ENCODE assay signal across 29 cellular contexts in the genomic region with DNA sequence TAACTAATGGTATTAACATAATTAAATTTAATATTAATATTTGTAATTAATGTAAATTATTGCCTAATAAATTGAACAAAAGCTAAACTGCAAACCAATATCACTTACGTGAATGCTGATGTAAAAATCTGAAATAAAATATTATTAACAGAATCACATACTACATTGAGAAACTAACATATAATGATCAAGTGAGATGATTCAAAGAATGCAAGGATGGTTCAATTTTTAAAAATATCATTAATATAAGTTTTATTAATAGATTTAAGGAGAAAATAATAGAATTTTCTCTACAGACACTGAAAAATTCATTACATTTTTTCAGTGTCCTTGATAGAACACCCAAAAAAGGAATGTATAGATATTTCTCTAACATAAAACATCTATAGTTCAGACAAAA.
"Had no signal": no experiment of that assay in that cellular context is flagged by ENCODE, and none has a peak within 500 bp of the region (broad histone marks: within the 10 kb centered on the region; RNA-seq: fewer than 3 reads in every experiment).

No MANE protein-coding gene starts in this region.

- H3K27me3 ChIP-seq: adrenal gland, body of pancreas, breast epithelium, SJCRH30 had no signal

- H3K4me3 Mint-ChIP-seq: activated B cell treated with CpG ODN at 0.5 μM for 24 hours; activated CD8-positive, alpha-beta T cell treated with anti-CD3 and anti-CD28 coated beads for 36 hours; activated naive CD4-positive, alpha-beta T cell treated with anti-CD3 and anti-CD28 coated beads for 36 hours; activated T-cell treated with anti-CD3 and anti-CD28 coated beads, Interleukin-2, amount 50 U/mL, for 24 hours; activated T-helper 1 cell treated with anti-CD3 and anti-CD28 coated beads, Interleukin-12 subunit alpha, Interleukin-12 subunit beta, Interleukin-2, Interleukin-4 antibody, amounts not matched to agents 30 ng/mL and 10 ng/mL and 1 ng/mL, durations not matched to agents 14 hours and 24 hours and 36 hours; T-helper 1 cell treated with Interleukin-12 subunit alpha and Interleukin-12 subunit beta and Interleukin-4 antibody, amounts not matched to agents 30 μg/mL and 1 μg/mL, for 36 hours; T-helper 2 cell treated with Interferon-gamma antibody and Interleukin-4, amounts not matched to agents 5 μg/mL and 100 μg/mL, for 36 hours had no signal

- H3K27ac ChIP-seq: adrenal gland, body of pancreas, breast epithelium, KMS-11, SJCRH30, SK-N-MC had no signal

- DNase-seq: activated B cell treated with CpG ODN at 0.5 μM for 24 hours; activated CD4-positive, alpha-beta T cell treated with anti-CD3 and anti-CD28 coated beads for 1 hour; activated CD4-positive, alpha-beta T cell treated with anti-CD3 and anti-CD28 coated beads for 48 hours; activated CD4-positive, alpha-beta T cell treated with anti-CD3 and anti-CD28 coated beads, Interleukin-2, amount 50 U/mL, for 4 hours; activated CD8-positive, alpha-beta T cell treated with anti-CD3 and anti-CD28 coated beads for 36 hours; activated gamma-delta T cell treated with Interleukin-2 at 50 U/mL for 16 hours; activated naive CD4-positive, alpha-beta T cell treated with anti-CD3 and anti-CD28 coated beads for 36 hours; activated T-cell treated with anti-CD3 and anti-CD28 coated beads, Interleukin-2, amount 50 U/mL, for 24 hours; adrenal gland; body of pancreas; NCI-H1092 treated with DMSO at 0.1 percent for 48 hours; NCI-H1417 treated with DMSO at 0.1 percent for 48 hours; NCI-H187 treated with DMSO at 0.1 percent for 48 hours; NCI-H2081; NCI-H2171 treated with DMSO at 0.1 percent for 48 hours; NCI-H2227 treated with DMSO at 0.1 percent for 48 hours; NCI-H446 treated with DMSO at 0.1 percent for 48 hours; NCI-H524; SHP77; SJCRH30 had no signal

- H3K4me2 ChIP-seq: KMS-11 had no signal

- ATAC-seq: activated CD8-positive, alpha-beta T cell treated with anti-CD3 and anti-CD28 coated beads for 36 hours; activated naive CD4-positive, alpha-beta T cell treated with anti-CD3 and anti-CD28 coated beads, Interleukin-2, amount 50 U/mL, for 72 hours; body of pancreas; Panc1 had no signal

- H3K36me3 ChIP-seq: breast epithelium had no signal

- H3K27ac Mint-ChIP-seq: activated B cell treated with CpG ODN at 0.5 μM for 24 hours; activated CD8-positive, alpha-beta T cell treated with anti-CD3 and anti-CD28 coated beads for 36 hours; activated naive CD4-positive, alpha-beta T cell treated with anti-CD3 and anti-CD28 coated beads for 36 hours; activated naive CD4-positive, alpha-beta T cell treated with anti-CD3 and anti-CD28 coated beads, Interleukin-2, amount 50 U/mL, for 72 hours; activated T-cell treated with anti-CD3 and anti-CD28 coated beads, Interleukin-2, amount 50 U/mL, for 24 hours; activated T-helper 1 cell treated with anti-CD3 and anti-CD28 coated beads, Interleukin-12 subunit alpha, Interleukin-12 subunit beta, Interleukin-2, Interleukin-4 antibody, amounts not matched to agents 30 ng/mL and 10 ng/mL and 1 ng/mL, durations not matched to agents 14 hours and 24 hours and 36 hours; T-helper 1 cell treated with Interleukin-12 subunit alpha and Interleukin-12 subunit beta and Interleukin-4 antibody, amounts not matched to agents 30 μg/mL and 1 μg/mL, for 36 hours; T-helper 2 cell treated with Interferon-gamma antibody and Interleukin-4, amounts not matched to agents 5 μg/mL and 100 μg/mL, for 36 hours had no signal

- H3K27me3 Mint-ChIP-seq: activated B cell treated with CpG ODN at 0.5 μM for 24 hours; activated CD8-positive, alpha-beta T cell treated with anti-CD3 and anti-CD28 coated beads for 36 hours; activated T-cell treated with anti-CD3 and anti-CD28 coated beads, Interleukin-2, amount 50 U/mL, for 24 hours had no signal

- FAIRE-seq: astrocyte had no signal

- H3K9ac ChIP-seq: KMS-11 had no signal

- H3K4me1 ChIP-seq: breast epithelium, SJCRH30 had no signal

- H3K4me3 ChIP-seq: adrenal gland, body of pancreas, breast epithelium, SJCRH30, SK-N-MC had no signal

- H3K4me1 Mint-ChIP-seq: activated B cell treated with CpG ODN at 0.5 μM for 24 hours had no signal
